Comparison of ENCODE assay signal across 10 cellular contexts in genomic region chr12:57725851-57726150, GRCh38. TPM values are rescaled to one million over a fixed set of nuclear protein-coding genes. Genes with fewer than 3 reads are reported as not detected.
DNase-seq lines count a peak whose midpoint lies in the region; ATAC-seq and TF ChIP-seq lines count a peak whose summit lies in the region.
"Had no signal": no experiment of that assay in that cellular context is flagged by ENCODE, and none has a peak within 500 bp of the region (broad histone marks: within the 10 kb centered on the region; RNA-seq: fewer than 3 reads in every experiment).

No MANE protein-coding gene starts in this region.

- H2AFZ ChIP-seq in mesenchymal stem cell (ENCODE audit: low read depth, low read length) = no peak overlapping the region

- H3K36me3 Mint-ChIP-seq in activated naive CD8-positive, alpha-beta T cell treated with anti-CD3 and anti-CD28 coated beads, Interleukin-2, amount 10 ng/mL, durations not matched to agents 7 days and 5 days = peaks cover 24% of the 10 kb centered on the region
- H3K36me3 Mint-ChIP-seq in activated naive CD8-positive, alpha-beta T cell treated with anti-CD3 and anti-CD28 coated beads for 36 hours = peaks cover 17% of the 10 kb centered on the region
- H3K36me3 Mint-ChIP-seq in chondrocyte (ENCODE audit: low read depth) = peaks cover 10% of the 10 kb centered on the region

- H3K36me3 ChIP-seq in mesenchymal stem cell (ENCODE audit: control insufficient read depth in 1 of 2, insufficient read depth in 2 of 2, low read depth in 1 of 2, low read length in 2 of 2) (peaks cover 12 to 17% of the 10 kb centered on the region in 2 experiments), upper lobe of left lung (peaks cover 0 to 28% (median 16%) of the 10 kb centered on the region in 4 donors)

- H3K4me3 ChIP-seq in mesenchymal stem cell (ENCODE audit: insufficient read depth in 1 of 2, low read depth in 1 of 2, low read length in 2 of 2) (peak overlapping the region in 1 of 2 experiments; percentile 93), upper lobe of left lung (peak overlapping the region in 3 of 4 donors; percentile 67 to 89 (median 73))

- H4K8ac ChIP-seq in mesenchymal stem cell (ENCODE audit: low read length) = no peak overlapping the region

- H3K4me1 Mint-ChIP-seq in activated naive CD8-positive, alpha-beta T cell treated with anti-CD3 and anti-CD28 coated beads, Interleukin-2, amount 10 ng/mL, durations not matched to agents 7 days and 5 days = peaks cover 9% of the 10 kb centered on the region
- H3K4me1 Mint-ChIP-seq in activated naive CD8-positive, alpha-beta T cell treated with anti-CD3 and anti-CD28 coated beads for 36 hours = peaks cover 4% of the 10 kb centered on the region
- peaks cover 13% of the 10 kb centered on the region for H3K4me1 Mint-ChIP-seq in chondrocyte (ENCODE audit: low read depth)

- H3K9me3 Mint-ChIP-seq in activated naive CD8-positive, alpha-beta T cell treated with anti-CD3 and anti-CD28 coated beads, Interleukin-2, amount 10 ng/mL, durations not matched to agents 7 days and 5 days = no peaks in the 10 kb centered on the region
- H3K9me3 Mint-ChIP-seq in activated naive CD8-positive, alpha-beta T cell treated with anti-CD3 and anti-CD28 coated beads for 36 hours = no peaks in the 10 kb centered on the region
- no peaks in the 10 kb centered on the region for H3K9me3 Mint-ChIP-seq in chondrocyte (ENCODE audit: low read depth)

- no peak overlapping the region for H3K4ac ChIP-seq in mesenchymal stem cell (ENCODE audit: low read depth in 1 of 2, low read length in 2 of 2)

- peak overlapping the region; percentile 30 for H2BK15ac ChIP-seq in mesenchymal stem cell (ENCODE audit: low read depth, poor library complexity, severe bottlenecking)

- POLR2A ChIA-PET in activated naive CD8-positive, alpha-beta T cell treated with anti-CD3 and anti-CD28 coated beads, Interleukin-2, amount 10 ng/mL, durations not matched to agents 7 days and 5 days (lab: Charles Lee) = interaction anchor here (0.8 to 1.3 kb wide), 3 partner anchors 8 to 26 kb away, joined by 3 to 5 read pairs (median 3); partner anchors contain the start of gene CDK4

- H2BK5ac ChIP-seq in mesenchymal stem cell (ENCODE audit: low read depth, low read length, poor library complexity, severe bottlenecking) = no peak overlapping the region

- H2AK5ac ChIP-seq in mesenchymal stem cell (ENCODE audit: low read length, severe bottlenecking) = no peak overlapping the region

- ATAC-seq in activated naive CD8-positive, alpha-beta T cell treated with anti-CD3 and anti-CD28 coated beads, Interleukin-2, amount 10 ng/mL, durations not matched to agents 7 days and 5 days (ENCODE audit: low read depth) = no peak
- ATAC-seq in upper lobe of left lung (ENCODE audit: low FRiP score in 2 of 2) (no peak), HG03521 (IDR thresholded peaks at IDR 0.05; ENCODE audit: unreplicated experiment) (no peak)

- H3K27ac Mint-ChIP-seq in activated naive CD8-positive, alpha-beta T cell treated with anti-CD3 and anti-CD28 coated beads, Interleukin-2, amount 10 ng/mL, durations not matched to agents 7 days and 5 days = peak overlapping the region; percentile 48
- H3K27ac Mint-ChIP-seq in activated naive CD8-positive, alpha-beta T cell treated with anti-CD3 and anti-CD28 coated beads for 36 hours = no peak overlapping the region
- H3K27ac Mint-ChIP-seq in chondrocyte (ENCODE audit: unreplicated experiment) = peak overlapping the region; percentile 93

- H3K27me3 Mint-ChIP-seq in activated naive CD8-positive, alpha-beta T cell treated with anti-CD3 and anti-CD28 coated beads, Interleukin-2, amount 10 ng/mL, durations not matched to agents 7 days and 5 days = no peaks in the 10 kb centered on the region
- H3K27me3 Mint-ChIP-seq in activated naive CD8-positive, alpha-beta T cell treated with anti-CD3 and anti-CD28 coated beads for 36 hours = no peaks in the 10 kb centered on the region
- H3K27me3 Mint-ChIP-seq in chondrocyte (ENCODE audit: low read depth) = peaks cover 3% of the 10 kb centered on the region

- H2BK120ac ChIP-seq in mesenchymal stem cell (ENCODE audit: low read depth, low read length) = no peak overlapping the region

- H3K4me2 ChIP-seq in mesenchymal stem cell (ENCODE audit: low read length, poor library complexity, severe bottlenecking) = peak overlapping the region; percentile 88
- H3K4me2 ChIP-seq: KMS-11 had no signal

- no peak for TF ChIP-seq CTCF in chondrocyte (IDR thresholded peaks at IDR 0.05)
- no peak for TF ChIP-seq CTCF in upper lobe of left lung (IDR thresholded peaks at IDR 0.05)

- H3K27ac ChIP-seq in mesenchymal stem cell (ENCODE audit: low read length, poor library complexity, severe bottlenecking) (no peak overlapping the region), upper lobe of left lung (peak overlapping the region in 2 of 4 donors; percentile 72 to 80)
- H3K27ac ChIP-seq: KMS-11 had no signal

- H3K4me1 ChIP-seq in mesenchymal stem cell (ENCODE audit: control insufficient read depth, insufficient read depth, low read depth, low read length) = peaks cover 21% of the 10 kb centered on the region
- H3K4me1 ChIP-seq in upper lobe of left lung = peaks cover 7 to 24% (median 15%) of the 10 kb centered on the region in 4 donors

- H3K79me1 ChIP-seq in mesenchymal stem cell (replicated peaks; ENCODE audit: low read length, poor library complexity, severe bottlenecking) = no peaks in the 10 kb centered on the region

- TF ChIP-seq POLR2A in upper lobe of left lung (IDR thresholded peaks at IDR 0.05) = no peak

- no peak overlapping the region for H3K14ac ChIP-seq in mesenchymal stem cell (ENCODE audit: low read length in 2 of 2)

- WGBS in mesenchymal stem cell = 17% methylated on average over 10 of the region's 10 CpGs
- 20 to 60% methylated on average over 7 of the region's 10 CpGs for WGBS in upper lobe of left lung, 2 donors

- H3K9me3 ChIP-seq in mesenchymal stem cell (ENCODE audit: control insufficient read depth, low read length) = no peaks in the 10 kb centered on the region
- no peaks in the 10 kb centered on the region for H3K9me3 ChIP-seq in upper lobe of left lung
- H3K9me3 ChIP-seq: adrenal gland had no signal

- TF ChIP-seq EP300 in upper lobe of left lung (IDR thresholded peaks at IDR 0.05) = no peak

- DNase-seq in activated naive CD8-positive, alpha-beta T cell treated with anti-CD3 and anti-CD28 coated beads, Interleukin-2, amount 10 ng/mL, durations not matched to agents 7 days and 5 days = no peak
- DNase-seq in activated naive CD8-positive, alpha-beta T cell treated with anti-CD3 and anti-CD28 coated beads for 36 hours = no peak
- DNase-seq in chondrocyte (ENCODE audit: low spot score) (no peak), mesenchymal stem cell (no peak), upper lobe of left lung (no peak), GF-D8 (lab: John Stamatoyannopoulos, UW) (no peak)
- no peak for DNase-seq in stimulated activated CD4-positive, alpha-beta T cell treated with anti-CD3 and anti-CD28 coated beads, Interleukin-15, amount 100 ng/mL, for 24 hours

- H3K27me3 ChIP-seq in mesenchymal stem cell (ENCODE audit: control insufficient read depth in 1 of 2, insufficient read depth in 1 of 2, low read length in 2 of 2) (peaks cover 46 to 59% of the 10 kb centered on the region in 2 experiments), upper lobe of left lung (no peaks in the 10 kb centered on the region)
- H3K27me3 ChIP-seq: adrenal gland had no signal

- peak overlapping the region; percentile 93 for H3K9ac ChIP-seq in mesenchymal stem cell (ENCODE audit: low read length)
- H3K9ac ChIP-seq: KMS-11 had no signal

- H4K91ac ChIP-seq in mesenchymal stem cell (ENCODE audit: low read length) = peak overlapping the region; percentile 1

- H3K4me3 Mint-ChIP-seq in activated naive CD8-positive, alpha-beta T cell treated with anti-CD3 and anti-CD28 coated beads, Interleukin-2, amount 10 ng/mL, durations not matched to agents 7 days and 5 days = no peak overlapping the region
- no peak overlapping the region for H3K4me3 Mint-ChIP-seq in activated naive CD8-positive, alpha-beta T cell treated with anti-CD3 and anti-CD28 coated beads for 36 hours
- H3K4me3 Mint-ChIP-seq in chondrocyte (ENCODE audit: unreplicated experiment) = peak overlapping the region; percentile 96

- H3K18ac ChIP-seq in mesenchymal stem cell (ENCODE audit: low read depth in 1 of 2, low read length in 2 of 2) = peak overlapping the region in 1 of 2 experiments; percentile 37

- no peak overlapping the region for H3K23ac ChIP-seq in mesenchymal stem cell (ENCODE audit: low read length in 2 of 2)

- H2BK12ac ChIP-seq in mesenchymal stem cell (ENCODE audit: low read length in 2 of 2) = no peak overlapping the region

RNA-seq across cellular contexts. Expression of gene AGAP2, which starts 12.7 kb away (rescaled TPM):
- 10 to 100 TPM; 68.3 to 71.6 TPM for total RNA-seq in activated naive CD8-positive, alpha-beta T cell treated with anti-CD3 and anti-CD28 coated beads, Interleukin-2, amount 10 ng/mL, durations not matched to agents 7 days and 5 days
- 10 to 100 TPM; 22.6 to 23.8 TPM for total RNA-seq in activated naive CD8-positive, alpha-beta T cell treated with anti-CD3 and anti-CD28 coated beads for 36 hours
- total RNA-seq in chondrocyte = 1.9 to 3.1 TPM (median 1.9 TPM) in 3 replicates
- polyA plus RNA-seq in mesenchymal stem cell (2013, experiment 1 of 2) = 0.03 TPM
- 0.04 TPM for polyA plus RNA-seq in mesenchymal stem cell (2013, experiment 2 of 2)
- 1 to 10 TPM; 2.0 to 7.3 (median 5.8) TPM for total RNA-seq in upper lobe of left lung

RNA-seq across cellular contexts. Expression of gene TSPAN31, which starts 19.0 kb away (rescaled TPM):
- total RNA-seq in activated naive CD8-positive, alpha-beta T cell treated with anti-CD3 and anti-CD28 coated beads, Interleukin-2, amount 10 ng/mL, durations not matched to agents 7 days and 5 days = 10 to 100 TPM; 19.6 to 23.2 TPM
- 1 to 10 TPM; 5.7 TPM for total RNA-seq in activated naive CD8-positive, alpha-beta T cell treated with anti-CD3 and anti-CD28 coated beads for 36 hours
- 21.2 to 29.3 TPM (median 21.5 TPM) in 3 replicates for total RNA-seq in chondrocyte
- polyA plus RNA-seq in mesenchymal stem cell (2013, experiment 1 of 2) = 22.7 TPM
- polyA plus RNA-seq in mesenchymal stem cell (2013, experiment 2 of 2) = 23.2 TPM
- total RNA-seq in upper lobe of left lung = 10 to 100 TPM; 16.8 to 54.6 (median 37.3) TPM

RNA-seq across cellular contexts. Expression of gene CDK4, which starts 26.3 kb away (rescaled TPM):
- 100 to 1,000 TPM in 1 of 2 experiments, 10 to 100 TPM in 1; 98.4 to 100 TPM for total RNA-seq in activated naive CD8-positive, alpha-beta T cell treated with anti-CD3 and anti-CD28 coated beads, Interleukin-2, amount 10 ng/mL, durations not matched to agents 7 days and 5 days
- total RNA-seq in activated naive CD8-positive, alpha-beta T cell treated with anti-CD3 and anti-CD28 coated beads for 36 hours = 100 to 1,000 TPM; 275 to 304 TPM
- 136 to 140 TPM (median 139 TPM) in 3 replicates for total RNA-seq in chondrocyte
- polyA plus RNA-seq in mesenchymal stem cell (2013, experiment 1 of 2) = 168 TPM
- polyA plus RNA-seq in mesenchymal stem cell (2013, experiment 2 of 2) = 171 TPM
- 100 to 1,000 TPM in 2 of 6 donors, 10 to 100 TPM in 4; 38.5 to 109 (median 62.5) TPM for total RNA-seq in upper lobe of left lung

RNA-seq across cellular contexts. Expression of gene MARCHF9, which starts 29.1 kb away (rescaled TPM):
- total RNA-seq in activated naive CD8-positive, alpha-beta T cell treated with anti-CD3 and anti-CD28 coated beads, Interleukin-2, amount 10 ng/mL, durations not matched to agents 7 days and 5 days = 10 to 100 TPM; 37.1 to 38.3 TPM
- total RNA-seq in activated naive CD8-positive, alpha-beta T cell treated with anti-CD3 and anti-CD28 coated beads for 36 hours = 10 to 100 TPM; 18.2 to 19.2 TPM
- total RNA-seq in chondrocyte (17.3 to 22.1 TPM (median 21.8 TPM) in 3 replicates), upper lobe of left lung (10 to 100 TPM; 15.4 to 36.7 (median 21.3) TPM)
- polyA plus RNA-seq in mesenchymal stem cell (2013, experiment 1 of 2) = 8.2 TPM
- 8.2 TPM for polyA plus RNA-seq in mesenchymal stem cell (2013, experiment 2 of 2)

RNA-seq across cellular contexts. Expression of gene OS9, which starts 31.9 kb away (rescaled TPM):
- 100 to 1,000 TPM; 135 to 140 TPM for total RNA-seq in activated naive CD8-positive, alpha-beta T cell treated with anti-CD3 and anti-CD28 coated beads, Interleukin-2, amount 10 ng/mL, durations not matched to agents 7 days and 5 days
- 10 to 100 TPM; 53.7 to 59.8 TPM for total RNA-seq in activated naive CD8-positive, alpha-beta T cell treated with anti-CD3 and anti-CD28 coated beads for 36 hours
- total RNA-seq in chondrocyte (284 to 337 TPM (median 290 TPM) in 3 replicates), upper lobe of left lung (100 to 1,000 TPM; 171 to 305 (median 278) TPM)
- polyA plus RNA-seq in mesenchymal stem cell (2013, experiment 1 of 2) = 208 TPM
- polyA plus RNA-seq in mesenchymal stem cell (2013, experiment 2 of 2) = 213 TPM
